Comparison of ENCODE assay signal across 8 cellular contexts in the genomic region with DNA sequence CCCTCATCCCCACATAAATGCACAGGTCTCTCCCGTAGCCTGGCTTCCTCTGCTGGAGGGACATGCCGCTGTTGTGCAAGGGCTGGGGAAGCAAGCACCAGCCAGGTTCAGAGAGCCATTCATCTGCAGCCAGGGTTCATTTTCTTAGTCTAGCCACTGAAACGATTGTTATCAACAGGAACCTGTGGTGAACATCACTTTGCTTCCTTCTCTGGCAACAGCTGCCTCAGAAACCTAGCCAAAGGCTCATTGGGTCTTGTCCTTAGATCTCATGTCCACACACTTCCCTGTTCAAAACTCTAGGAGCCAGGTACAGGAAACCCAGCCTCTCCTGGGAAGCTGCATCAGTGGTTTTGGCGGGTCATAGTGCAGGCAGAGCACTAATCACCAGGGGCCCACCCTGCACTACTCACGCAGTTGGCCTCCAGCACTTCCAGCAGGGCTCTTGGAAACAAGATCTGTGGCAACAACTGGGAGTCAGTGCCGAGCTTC. TPM values are rescaled to one million over a fixed set of nuclear protein-coding genes. Genes with fewer than 3 reads are reported as not detected.
A peak's percentile ranks its signal among the peaks of the same experiment; 100 is the strongest.
DNase-seq lines count a peak whose midpoint lies in the region; ATAC-seq and TF ChIP-seq lines count a peak whose summit lies in the region.

No MANE protein-coding gene starts in this region.

- H3K27ac Mint-ChIP-seq in MCF 10A (ENCODE audit: low read depth, unreplicated experiment): no peak overlapping the region
- H3K27ac Mint-ChIP-seq in activated CD8-positive, alpha-beta T cell treated with anti-CD3 and anti-CD28 coated beads for 36 hours: peak overlapping the region; percentile 91

- intact Hi-C loops in breast epithelium (cut with DNase I; ENCODE audit: low total_unique reads) (no loop called here), MCF 10A (cut with micrococcal nuclease) (no loop called here), left ventricle myocardium superior (cut with micrococcal nuclease) (no loop called here)
- intact Hi-C loops in activated CD8-positive, alpha-beta T cell treated with anti-CD3 and anti-CD28 coated beads for 36 hours (cut with micrococcal nuclease): loop anchor here (2.0 kb wide), 1 partner anchor 21 kb away; no protein-coding TSS in a partner anchor

- DNase-seq in breast epithelium (ENCODE audit: low spot score in 2 of 2) (peak in 1 of 2 donors; percentile 62), MCF 10A (ENCODE audit: unreplicated experiment) (no peak), left ventricle myocardium superior (no peak), midbrain (lab: John Stamatoyannopoulos, UW) (no peak), substantia nigra (lab: John Stamatoyannopoulos, UW) (no peak)
- DNase-seq in activated CD8-positive, alpha-beta T cell treated with anti-CD3 and anti-CD28 coated beads for 36 hours: peak; percentile 62

- H3K4me3 Mint-ChIP-seq in MCF 10A (ENCODE audit: unreplicated experiment): no peak overlapping the region
- peak overlapping the region; percentile 46 for H3K4me3 Mint-ChIP-seq in activated CD8-positive, alpha-beta T cell treated with anti-CD3 and anti-CD28 coated beads for 36 hours

- CTCF ChIA-PET in MCF 10A (lab: Yijun Ruan, JAX): interaction anchor here (1.3 kb wide), 1 partner anchor 22 kb away, joined by 10 read pairs; no protein-coding TSS in a partner anchor
- CTCF ChIA-PET in activated CD8-positive, alpha-beta T cell treated with anti-CD3 and anti-CD28 coated beads for 36 hours (lab: Charles Lee): interaction anchor here (1.2 to 16.5 kb wide), 4 partner anchors 20 to 215 kb away, joined by 3 to 274 read pairs (median 8); partner anchors contain the start of genes DPH3 and OXNAD1

- ATAC-seq in HG03378 (IDR thresholded peaks at IDR 0.05; ENCODE audit: unreplicated experiment) (peak; percentile 54), left ventricle myocardium superior (peak; percentile 84), GM18873 (IDR thresholded peaks at IDR 0.05; ENCODE audit: low FRiP score, unreplicated experiment) (no peak)
- ATAC-seq in activated CD8-positive, alpha-beta T cell treated with anti-CD3 and anti-CD28 coated beads for 36 hours: peak; percentile 38

- no peaks in the 10 kb centered on the region for H3K36me3 ChIP-seq in breast epithelium

- peaks cover 7% of the 10 kb centered on the region for H3K36me3 Mint-ChIP-seq in MCF 10A (ENCODE audit: insufficient read depth, unreplicated experiment)
- H3K36me3 Mint-ChIP-seq in activated CD8-positive, alpha-beta T cell treated with anti-CD3 and anti-CD28 coated beads for 36 hours (ENCODE audit: low read depth): peaks cover 78% of the 10 kb centered on the region

- H3K27me3 Mint-ChIP-seq in MCF 10A (ENCODE audit: insufficient read depth, unreplicated experiment): no peaks in the 10 kb centered on the region
- H3K27me3 Mint-ChIP-seq in activated CD8-positive, alpha-beta T cell treated with anti-CD3 and anti-CD28 coated beads for 36 hours: no peaks in the 10 kb centered on the region

- no peak overlapping the region for H3K4me3 ChIP-seq in breast epithelium

- H3K27ac ChIP-seq in breast epithelium (peak overlapping the region; percentile 10 to 33), substantia nigra (ENCODE audit: low read depth, low read length, poor library complexity, severe bottlenecking) (no peak overlapping the region)

- H3K4me1 Mint-ChIP-seq in MCF 10A (ENCODE audit: insufficient read depth, unreplicated experiment): peaks cover 7% of the 10 kb centered on the region
- H3K4me1 Mint-ChIP-seq in activated CD8-positive, alpha-beta T cell treated with anti-CD3 and anti-CD28 coated beads for 36 hours (ENCODE audit: low read depth): peaks cover 88% of the 10 kb centered on the region

- TF ChIP-seq CTCF in breast epithelium (IDR thresholded peaks at IDR 0.05) (no peak), MCF 10A (IDR thresholded peaks at IDR 0.05; ENCODE audit: unreplicated experiment) (no peak)
- TF ChIP-seq CTCF in activated CD8-positive, alpha-beta T cell treated with anti-CD3 and anti-CD28 coated beads for 36 hours (IDR thresholded peaks at IDR 0.05): no peak

- POLR2A ChIA-PET in MCF 10A (lab: Yijun Ruan, JAX): interaction anchor here (1.2 kb wide), 1 partner anchor 48 kb away, joined by 3 read pairs; no protein-coding TSS in a partner anchor
- POLR2A ChIA-PET in activated CD8-positive, alpha-beta T cell treated with anti-CD3 and anti-CD28 coated beads for 36 hours (lab: Charles Lee): interaction anchor here (0.9 to 7.3 kb wide), 9 partner anchors 9 to 200 kb away, joined by 3 to 61 read pairs (median 11); partner anchors contain the start of genes DPH3 and OXNAD1

- BruUV-seq in MCF 10A (replicated peaks; lab: Mats Ljungman, UMichigan): no TSS peak

- H3K9me3 Mint-ChIP-seq in MCF 10A (ENCODE audit: unreplicated experiment): no peaks in the 10 kb centered on the region
- peaks cover 8% of the 10 kb centered on the region for H3K9me3 Mint-ChIP-seq in activated CD8-positive, alpha-beta T cell treated with anti-CD3 and anti-CD28 coated beads for 36 hours

- no peaks in the 10 kb centered on the region for H3K9me3 ChIP-seq in breast epithelium

- H3K27me3 ChIP-seq in breast epithelium: no peaks in the 10 kb centered on the region

- peaks cover 0 to 12% of the 10 kb centered on the region in 2 donors for H3K4me1 ChIP-seq in breast epithelium

- no peak for TF ChIP-seq POLR2A in breast epithelium (IDR thresholded peaks at IDR 0.05)

RNA-seq across cellular contexts. Expression of gene OXNAD1, which starts 47.0 kb away (rescaled TPM):
- total RNA-seq in breast epithelium (10 to 100 TPM; 13.1 to 22.8 (median 15.7) TPM), MCF 10A (2022) (19.0 and 27.6 TPM in 2 replicates), left ventricle myocardium superior (15.4 TPM)
- total RNA-seq in activated CD8-positive, alpha-beta T cell treated with anti-CD3 and anti-CD28 coated beads for 36 hours: 10 to 100 TPM; 37.0 to 38.8 TPM

RNA-seq across cellular contexts. Expression of gene DPH3, which starts 47.3 kb away (rescaled TPM):
- total RNA-seq in breast epithelium (10 to 100 TPM; 17.7 to 33.6 (median 21.0) TPM), MCF 10A (2022) (30.5 and 39.8 TPM in 2 replicates), left ventricle myocardium superior (18.2 TPM)
- 10 to 100 TPM; 18.2 to 19.9 TPM for total RNA-seq in activated CD8-positive, alpha-beta T cell treated with anti-CD3 and anti-CD28 coated beads for 36 hours
